In genomic region chr6:64538760-64539159, GRCh38 we compare ENCODE assay signal across 2 cellular contexts.
TF ChIP-seq lines count a peak whose summit lies in the region.

No MANE protein-coding gene starts in this region.

TF ChIP-seq in SK-N-SH, 30 proteins besides CTCF, POLR2A, EP300 and RAD21 (continued from another document):
- TF ChIP-seq USF1 (IDR thresholded peaks at IDR 0.05; ENCODE audit: borderline replicate concordance, low read depth) (no peak), NRF1 (IDR thresholded peaks at IDR 0.05; ENCODE audit: low read depth, low read length) (no peak), RXRA (IDR thresholded peaks at IDR 0.05; ENCODE audit: borderline replicate concordance, low read depth) (no peak), MXI1 (IDR thresholded peaks at IDR 0.05; ENCODE audit: low read depth, low read length) (no peak), FOXM1 (IDR thresholded peaks at IDR 0.05; ENCODE audit: low read depth) (no peak), EZH2phosphoT487 (IDR thresholded peaks at IDR 0.05; ENCODE audit: borderline replicate concordance, low read depth) (no peak), RCOR1 (IDR thresholded peaks at IDR 0.05; ENCODE audit: low read length) (no peak)
- TF ChIP-seq, protein P1, sequence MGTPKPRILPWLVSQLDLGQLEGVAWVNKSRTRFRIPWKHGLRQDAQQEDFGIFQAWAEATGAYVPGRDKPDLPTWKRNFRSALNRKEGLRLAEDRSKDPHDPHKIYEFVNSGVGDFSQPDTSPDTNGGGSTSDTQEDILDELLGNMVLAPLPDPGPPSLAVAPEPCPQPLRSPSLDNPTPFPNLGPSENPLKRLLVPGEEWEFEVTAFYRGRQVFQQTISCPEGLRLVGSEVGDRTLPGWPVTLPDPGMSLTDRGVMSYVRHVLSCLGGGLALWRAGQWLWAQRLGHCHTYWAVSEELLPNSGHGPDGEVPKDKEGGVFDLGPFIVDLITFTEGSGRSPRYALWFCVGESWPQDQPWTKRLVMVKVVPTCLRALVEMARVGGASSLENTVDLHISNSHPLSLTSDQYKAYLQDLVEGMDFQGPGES (IDR thresholded peaks at IDR 0.05; ENCODE audit: low read depth, low read length), result no peak
TF ChIP-seq in SK-N-SH: peak in this region for 0.

TF ChIP-seq in SK-N-SH treated with all-trans-retinoic acid at 6 μM for 48 hours, 23 proteins besides CTCF, POLR2A, EP300 and RAD21 (continued from another document):
- TF ChIP-seq ISL1 (CRISPR knock-in tag; IDR thresholded peaks at IDR 0.05) (no peak), ZFP30 (CRISPR knock-in tag; IDR thresholded peaks at IDR 0.05) (no peak), ESRRG (CRISPR knock-in tag; IDR thresholded peaks at IDR 0.05) (no peak), BACH2 (CRISPR knock-in tag; IDR thresholded peaks at IDR 0.05; ENCODE audit: borderline replicate concordance) (no peak), ZC3H10 (CRISPR knock-in tag; IDR thresholded peaks at IDR 0.05) (no peak), OSR1 (CRISPR knock-in tag; IDR thresholded peaks at IDR 0.05) (no peak)
